Comparison of ENCODE assay signal across 31 cellular contexts in the genomic region with DNA sequence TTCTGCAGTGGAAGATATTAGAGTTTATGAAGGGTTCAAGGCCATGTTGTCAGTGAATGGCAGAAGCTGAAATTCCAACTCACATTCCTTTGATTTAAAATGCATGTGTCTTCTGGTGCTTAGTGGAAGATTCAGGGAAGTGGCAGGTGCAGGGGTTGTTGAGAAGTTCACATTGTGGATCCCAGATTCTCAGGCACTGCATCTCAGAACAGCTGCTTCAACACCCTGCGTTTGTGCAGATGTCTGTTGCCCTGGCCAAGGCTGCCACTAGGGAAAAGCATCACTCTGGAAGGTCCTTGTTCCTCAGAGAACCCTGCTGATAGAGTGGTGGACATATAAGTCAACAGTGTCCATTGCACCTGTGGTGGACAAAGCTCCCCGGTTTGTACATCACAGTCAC.
"Had no signal": no experiment of that assay in that cellular context is flagged by ENCODE, and none has a peak within 500 bp of the region (broad histone marks: within the 10 kb centered on the region; RNA-seq: fewer than 3 reads in every experiment).

No MANE protein-coding gene starts in this region.

- H3K36me3 ChIP-seq: adrenal gland, cardiac muscle cell, colonic mucosa, esophagus squamous epithelium, WERI-Rb-1 had no signal

- H3K27me3 ChIP-seq: adrenal gland, body of pancreas, cardiac muscle cell, colonic mucosa, esophagus squamous epithelium had no signal

- ATAC-seq: activated CD4-positive, CD25-positive, alpha-beta regulatory T cell treated with anti-CD3 and anti-CD28 coated beads, Interleukin-2, amount 50 U/mL, for 24 hours; activated CD8-positive, alpha-beta T cell treated with anti-CD3 and anti-CD28 coated beads for 36 hours; activated naive CD8-positive, alpha-beta T cell treated with anti-CD3 and anti-CD28 coated beads, Interleukin-2, amount 50 U/mL, for 24 hours; activated T-cell treated with anti-CD3 and anti-CD28 coated beads, Interleukin-2, amount 50 U/mL, for 4 hours; activated T-helper 17 cell treated with anti-CD3 and anti-CD28 coated beads, Interleukin-2, amount 50 U/mL, for 72 hours; body of pancreas; T-helper 17 cell had no signal

- H3K27ac Mint-ChIP-seq: activated B cell treated with CpG ODN at 0.5 μM for 24 hours; activated CD8-positive, alpha-beta T cell treated with anti-CD3 and anti-CD28 coated beads for 36 hours; activated naive CD4-positive, alpha-beta T cell treated with anti-CD3 and anti-CD28 coated beads, Interleukin-2, amount 50 U/mL, for 24 hours; activated naive CD8-positive, alpha-beta T cell treated with anti-CD3 and anti-CD28 coated beads for 36 hours; activated naive CD8-positive, alpha-beta T cell treated with anti-CD3 and anti-CD28 coated beads, Interleukin-2, amount 50 U/mL, for 24 hours; activated T-helper 17 cell treated with anti-CD3 and anti-CD28 coated beads, Interleukin-2, amount 50 U/mL, for 72 hours; T-helper 17 cell; T-helper 2 cell treated with Interferon-gamma antibody and Interleukin-4, amounts not matched to agents 5 μg/mL and 100 μg/mL, for 36 hours had no signal

- H3K36me3 Mint-ChIP-seq: activated naive CD4-positive, alpha-beta T cell treated with anti-CD3 and anti-CD28 coated beads, Interleukin-2, amount 50 U/mL, for 24 hours; activated naive CD8-positive, alpha-beta T cell treated with anti-CD3 and anti-CD28 coated beads for 36 hours had no signal

- H3K9me3 ChIP-seq: adrenal gland, body of pancreas, colonic mucosa, esophagus squamous epithelium had no signal

- H3K27ac ChIP-seq: adrenal gland, body of pancreas, cardiac muscle cell, colonic mucosa, epithelial cell of prostate, esophagus squamous epithelium, WERI-Rb-1 had no signal

- H3K4me1 ChIP-seq: adrenal gland, body of pancreas, colonic mucosa, esophagus squamous epithelium had no signal

- DNase-seq: activated B cell treated with CpG ODN at 0.5 μM for 24 hours; activated CD4-positive, alpha-beta T cell treated with anti-CD3 and anti-CD28 coated beads for 48 hours; activated CD4-positive, alpha-beta T cell treated with anti-CD3 and anti-CD28 coated beads, Interleukin-2, amount 50 U/mL, for 1 hour; activated CD4-positive, alpha-beta T cell treated with anti-CD3 and anti-CD28 coated beads, Interleukin-2, amount 50 U/mL, for 48 hours; activated CD8-positive, alpha-beta memory T cell treated with anti-CD3 and anti-CD28 coated beads for 24 hours; activated CD8-positive, alpha-beta T cell treated with anti-CD3 and anti-CD28 coated beads for 36 hours; activated effector memory CD4-positive, alpha-beta T cell treated with Interleukin-2 at 50 U/mL for 16 hours; activated gamma-delta T cell treated with Interleukin-2 at 50 U/mL for 16 hours; activated naive CD4-positive, alpha-beta T cell treated with Interleukin-2 at 50 U/mL for 16 hours; activated naive CD8-positive, alpha-beta T cell treated with anti-CD3 and anti-CD28 coated beads for 36 hours; activated naive CD8-positive, alpha-beta T cell treated with anti-CD3 and anti-CD28 coated beads, Interleukin-2, amount 50 U/mL, for 24 hours; activated T-cell treated with anti-CD3 and anti-CD28 coated beads, Interleukin-2, amount 50 U/mL, for 4 hours; adrenal gland; amygdala; aorta; body of pancreas; central memory CD4-positive, alpha-beta T cell; cerebellar nuclear complex; colonic mucosa; effector CD8-positive, alpha-beta T cell; esophagus squamous epithelium; T-helper 1 cell; T-helper 17 cell; T1000; WERI-Rb-1 had no signal

- H3K9me3 Mint-ChIP-seq: activated B cell treated with CpG ODN at 0.5 μM for 24 hours; activated CD8-positive, alpha-beta T cell treated with anti-CD3 and anti-CD28 coated beads for 36 hours; activated naive CD4-positive, alpha-beta T cell treated with anti-CD3 and anti-CD28 coated beads, Interleukin-2, amount 50 U/mL, for 24 hours; activated naive CD8-positive, alpha-beta T cell treated with anti-CD3 and anti-CD28 coated beads for 36 hours; activated naive CD8-positive, alpha-beta T cell treated with anti-CD3 and anti-CD28 coated beads, Interleukin-2, amount 50 U/mL, for 24 hours; activated T-cell treated with anti-CD3 and anti-CD28 coated beads, Interleukin-2, amount 50 U/mL, for 4 hours; activated T-helper 17 cell treated with anti-CD3 and anti-CD28 coated beads, Interleukin-2, amount 50 U/mL, for 72 hours; T-helper 2 cell treated with Interferon-gamma antibody and Interleukin-4, amounts not matched to agents 5 μg/mL and 100 μg/mL, for 36 hours had no signal

- H3K4me3 ChIP-seq: adrenal gland, body of pancreas, cardiac muscle cell, colonic mucosa, esophagus squamous epithelium had no signal

- H3K4me3 Mint-ChIP-seq: activated B cell treated with CpG ODN at 0.5 μM for 24 hours; activated CD8-positive, alpha-beta T cell treated with anti-CD3 and anti-CD28 coated beads for 36 hours; activated naive CD4-positive, alpha-beta T cell treated with anti-CD3 and anti-CD28 coated beads, Interleukin-2, amount 50 U/mL, for 24 hours; activated naive CD8-positive, alpha-beta T cell treated with anti-CD3 and anti-CD28 coated beads for 36 hours; activated naive CD8-positive, alpha-beta T cell treated with anti-CD3 and anti-CD28 coated beads, Interleukin-2, amount 50 U/mL, for 24 hours; activated T-cell treated with anti-CD3 and anti-CD28 coated beads, Interleukin-2, amount 50 U/mL, for 4 hours; activated T-helper 17 cell treated with anti-CD3 and anti-CD28 coated beads, Interleukin-2, amount 50 U/mL, for 72 hours; T-helper 17 cell; T-helper 2 cell treated with Interferon-gamma antibody and Interleukin-4, amounts not matched to agents 5 μg/mL and 100 μg/mL, for 36 hours had no signal

- H3K4me1 Mint-ChIP-seq: activated B cell treated with CpG ODN at 0.5 μM for 24 hours; activated naive CD4-positive, alpha-beta T cell treated with anti-CD3 and anti-CD28 coated beads, Interleukin-2, amount 50 U/mL, for 24 hours; activated naive CD8-positive, alpha-beta T cell treated with anti-CD3 and anti-CD28 coated beads for 36 hours; activated naive CD8-positive, alpha-beta T cell treated with anti-CD3 and anti-CD28 coated beads, Interleukin-2, amount 50 U/mL, for 24 hours; activated T-helper 17 cell treated with anti-CD3 and anti-CD28 coated beads, Interleukin-2, amount 50 U/mL, for 72 hours; T-helper 17 cell had no signal
